ENCODE assay signal across 23 cellular contexts in genomic region chr20:32339116-32339515, GRCh38. TPM values are rescaled to one million over a fixed set of nuclear protein-coding genes. Genes with fewer than 3 reads are reported as not detected.
A peak's percentile ranks its signal among the peaks of the same experiment; 100 is the strongest.
DNase-seq lines count a peak whose midpoint lies in the region; ATAC-seq and TF ChIP-seq lines count a peak whose summit lies in the region.
"Had no signal": no experiment of that assay in that cellular context is flagged by ENCODE, and none has a peak within 500 bp of the region (broad histone marks: within the 10 kb centered on the region; RNA-seq: fewer than 3 reads in every experiment).

No MANE protein-coding gene starts in this region.

- WGBS in body of pancreas, 2 donors = 20 to 28% methylated on average over 2 of the region's 2 CpGs

- POLR2A ChIA-PET in activated CD8-positive, alpha-beta T cell treated with anti-CD3 and anti-CD28 coated beads, Interleukin-2, amount 10 ng/mL, durations not matched to agents 7 days and 5 days (lab: Charles Lee) = no interaction called here

- TF ChIP-seq POLR2A in body of pancreas (IDR thresholded peaks at IDR 0.05) = no peak

- H3K36me3 ChIP-seq in right atrium auricular region (no peaks in the 10 kb centered on the region), body of pancreas (replicated peaks in 1 of 2; ENCODE audit: insufficient read depth in 1 of 2, low read depth in 2 of 2) (no peaks in the 10 kb centered on the region)
- H3K36me3 ChIP-seq: transverse colon had no signal

- peaks cover 34% of the 10 kb centered on the region for H3K4me1 Mint-ChIP-seq in activated T-cell treated with anti-CD3 and anti-CD28 coated beads, Interleukin-2, amount 50 U/mL, for 72 hours (ENCODE audit: low read depth)
- H3K4me1 Mint-ChIP-seq in activated CD8-positive, alpha-beta T cell treated with anti-CD3 and anti-CD28 coated beads, Interleukin-2, amount 10 ng/mL, durations not matched to agents 7 days and 5 days (ENCODE audit: low read depth) = peaks cover 11% of the 10 kb centered on the region

- peaks cover 0 to 1% of the 10 kb centered on the region in 2 donors for H3K9me3 Mint-ChIP-seq in activated T-cell treated with anti-CD3 and anti-CD28 coated beads, Interleukin-2, amount 50 U/mL, for 72 hours
- no peaks in the 10 kb centered on the region for H3K9me3 Mint-ChIP-seq in activated CD8-positive, alpha-beta T cell treated with anti-CD3 and anti-CD28 coated beads, Interleukin-2, amount 10 ng/mL, durations not matched to agents 7 days and 5 days (ENCODE audit: insufficient read depth)
- H3K9me3 Mint-ChIP-seq: activated naive CD4-positive, alpha-beta T cell treated with anti-CD3 and anti-CD28 coated beads, Interleukin-2, amount 10 ng/mL, durations not matched to agents 7 days and 5 days had no signal

- H3K9me3 ChIP-seq in right atrium auricular region (no peaks in the 10 kb centered on the region), body of pancreas (no peaks in the 10 kb centered on the region)
- H3K9me3 ChIP-seq: transverse colon had no signal

- no peak for ATAC-seq in Right ventricle myocardium superior (ENCODE audit: poor library complexity)
- ATAC-seq in body of pancreas = no peak
- ATAC-seq in activated T-cell treated with anti-CD3 and anti-CD28 coated beads, Interleukin-2, amount 50 U/mL, for 72 hours (replicated peaks in 1 of 2) = no peak
- ATAC-seq in activated CD8-positive, alpha-beta T cell treated with anti-CD3 and anti-CD28 coated beads, Interleukin-2, amount 10 ng/mL, durations not matched to agents 7 days and 5 days = no peak
- ATAC-seq: HCT116; stimulated activated naive CD8-positive, alpha-beta T cell treated with anti-CD3 and anti-CD28 coated beads, Interleukin-15, Interleukin-2, amounts not matched to agents 100 U/mL and 50 U/mL, for 24 hours had no signal

- H3K27ac ChIP-seq in right atrium auricular region (peak overlapping the region; percentile 7 to 37), body of pancreas (peak overlapping the region; percentile 4 to 69 (median 44))
- H3K27ac ChIP-seq: transverse colon had no signal

- H3K27me3 Mint-ChIP-seq in activated T-cell treated with anti-CD3 and anti-CD28 coated beads, Interleukin-2, amount 50 U/mL, for 72 hours (ENCODE audit: low read depth) = no peaks in the 10 kb centered on the region
- H3K27me3 Mint-ChIP-seq in activated CD8-positive, alpha-beta T cell treated with anti-CD3 and anti-CD28 coated beads, Interleukin-2, amount 10 ng/mL, durations not matched to agents 7 days and 5 days (ENCODE audit: low read depth) = no peaks in the 10 kb centered on the region
- H3K27me3 Mint-ChIP-seq: activated naive CD4-positive, alpha-beta T cell treated with anti-CD3 and anti-CD28 coated beads, Interleukin-2, amount 10 ng/mL, durations not matched to agents 7 days and 5 days; B cell had no signal

- CTCF ChIA-PET in activated CD8-positive, alpha-beta T cell treated with anti-CD3 and anti-CD28 coated beads, Interleukin-2, amount 10 ng/mL, durations not matched to agents 7 days and 5 days (lab: Charles Lee) = no interaction called here

- H3K4me3 ChIP-seq in right atrium auricular region = no peak overlapping the region
- no peak overlapping the region for H3K4me3 ChIP-seq in body of pancreas
- H3K4me3 ChIP-seq: smooth muscle cell, transverse colon had no signal

- H3K4me1 ChIP-seq in right atrium auricular region (peaks cover 0 to 33% of the 10 kb centered on the region in 2 donors), body of pancreas (peaks cover 44% of the 10 kb centered on the region)

- intact Hi-C loops in Right ventricle myocardium superior (cut with DNase I) = loop anchor here (10.0 kb wide), 1 partner anchor 146 kb away; no protein-coding TSS in a partner anchor
- intact Hi-C loops in body of pancreas (cut with DNase I) = no loop called here

- no peak overlapping the region for H3K4me3 Mint-ChIP-seq in activated T-cell treated with anti-CD3 and anti-CD28 coated beads, Interleukin-2, amount 50 U/mL, for 72 hours
- no peak overlapping the region for H3K4me3 Mint-ChIP-seq in activated CD8-positive, alpha-beta T cell treated with anti-CD3 and anti-CD28 coated beads, Interleukin-2, amount 10 ng/mL, durations not matched to agents 7 days and 5 days
- H3K4me3 Mint-ChIP-seq: activated naive CD4-positive, alpha-beta T cell treated with anti-CD3 and anti-CD28 coated beads, Interleukin-2, amount 10 ng/mL, durations not matched to agents 7 days and 5 days; B cell; T-helper 2 cell treated with Interferon-gamma antibody and Interleukin-4, amounts not matched to agents 5 μg/mL and 100 μg/mL, for 36 hours had no signal

- TF ChIP-seq CTCF in right atrium auricular region (IDR thresholded peaks at IDR 0.05) = no peak
- no peak for TF ChIP-seq CTCF in body of pancreas (IDR thresholded peaks at IDR 0.05)
- TF ChIP-seq CTCF in GM10266 (IDR thresholded peaks at IDR 0.05; ENCODE audit: control insufficient read depth, insufficient read depth, low read depth, missing control alignments) = no peak

- no peak overlapping the region for H3K27ac Mint-ChIP-seq in activated T-cell treated with anti-CD3 and anti-CD28 coated beads, Interleukin-2, amount 50 U/mL, for 72 hours
- H3K27ac Mint-ChIP-seq in activated CD8-positive, alpha-beta T cell treated with anti-CD3 and anti-CD28 coated beads, Interleukin-2, amount 10 ng/mL, durations not matched to agents 7 days and 5 days = no peak overlapping the region
- H3K27ac Mint-ChIP-seq: activated naive CD4-positive, alpha-beta T cell treated with anti-CD3 and anti-CD28 coated beads, Interleukin-2, amount 10 ng/mL, durations not matched to agents 7 days and 5 days; T-helper 2 cell treated with Interferon-gamma antibody and Interleukin-4, amounts not matched to agents 5 μg/mL and 100 μg/mL, for 36 hours had no signal

- H3K36me3 Mint-ChIP-seq in activated T-cell treated with anti-CD3 and anti-CD28 coated beads, Interleukin-2, amount 50 U/mL, for 72 hours (ENCODE audit: insufficient read depth in 2 of 2) = peaks cover 2 to 17% of the 10 kb centered on the region in 2 donors
- peaks cover 2% of the 10 kb centered on the region for H3K36me3 Mint-ChIP-seq in activated CD8-positive, alpha-beta T cell treated with anti-CD3 and anti-CD28 coated beads, Interleukin-2, amount 10 ng/mL, durations not matched to agents 7 days and 5 days (ENCODE audit: low read depth)
- H3K36me3 Mint-ChIP-seq: activated naive CD4-positive, alpha-beta T cell treated with anti-CD3 and anti-CD28 coated beads, Interleukin-2, amount 10 ng/mL, durations not matched to agents 7 days and 5 days had no signal

- DNase-seq in right atrium auricular region (ENCODE audit: low spot score) (no peak), Right ventricle myocardium superior (no peak), body of pancreas (peak in 1 of 4 donors; percentile 43), midbrain (lab: John Stamatoyannopoulos, UW) (peak; percentile 11), GM10266 (ENCODE audit: extremely low spot score) (no peak), GM03348 (ENCODE audit: low spot score) (no peak)
- no peak for DNase-seq in activated T-cell treated with anti-CD3 and anti-CD28 coated beads, Interleukin-2, amount 50 U/mL, for 72 hours
- DNase-seq in activated CD8-positive, alpha-beta T cell treated with anti-CD3 and anti-CD28 coated beads, Interleukin-2, amount 10 ng/mL, durations not matched to agents 7 days and 5 days = no peak
- DNase-seq: activated CD4-positive, alpha-beta T cell treated with anti-CD3 and anti-CD28 coated beads for 48 hours; activated naive CD4-positive, alpha-beta T cell treated with anti-CD3 and anti-CD28 coated beads, Interleukin-2, amount 10 ng/mL, durations not matched to agents 7 days and 5 days; central memory CD4-positive, alpha-beta T cell; kidney glomerular epithelial cell; NCI-H1694; NCI-H226; NCI-H774; occipital lobe; stimulated activated CD4-positive, alpha-beta T cell treated with anti-CD3 and anti-CD28 coated beads, Interleukin-4, amount 100 ng/mL, for 4 hours; stimulated activated naive CD8-positive, alpha-beta T cell treated with anti-CD3 and anti-CD28 coated beads, Interleukin-15, Interleukin-2, amounts not matched to agents 100 U/mL and 50 U/mL, for 24 hours; transverse colon had no signal

- no peaks in the 10 kb centered on the region for H3K27me3 ChIP-seq in right atrium auricular region
- no peaks in the 10 kb centered on the region for H3K27me3 ChIP-seq in body of pancreas
- H3K27me3 ChIP-seq: transverse colon had no signal

RNA-seq across cellular contexts. Expression of gene ASXL1, which starts 19.0 kb away (rescaled TPM):
- 10 to 100 TPM; 15.9 to 30.5 TPM for total RNA-seq in right atrium auricular region
- 24.5 TPM for total RNA-seq in Right ventricle myocardium superior
- total RNA-seq in body of pancreas = 100 to 1,000 TPM in 1 of 2 donors, 10 to 100 TPM in 1; 57.9 to 102 TPM
- 100 to 1,000 TPM; 158 to 168 TPM for total RNA-seq in activated T-cell treated with anti-CD3 and anti-CD28 coated beads, Interleukin-2, amount 50 U/mL, for 72 hours
- 10 to 100 TPM; 91.7 to 97.4 TPM for total RNA-seq in activated CD8-positive, alpha-beta T cell treated with anti-CD3 and anti-CD28 coated beads, Interleukin-2, amount 10 ng/mL, durations not matched to agents 7 days and 5 days
